ENCODE assay signal across 8 cellular contexts in genomic region chr12:26114720-26115406, GRCh38. TPM values are rescaled to one million over a fixed set of nuclear protein-coding genes. Genes with fewer than 3 reads are reported as not detected.
A peak's percentile ranks its signal among the peaks of the same experiment; 100 is the strongest.
DNase-seq lines count a peak whose midpoint lies in the region; ATAC-seq and FAIRE-seq lines count a peak whose summit lies in the region.

No MANE protein-coding gene starts in this region.

- intact Hi-C loops in right cardiac atrium (cut with DNase I) = no loop called here

- no peak for DNase-seq in HAP-1 (ENCODE audit: low spot score in 2 of 2)
- DNase-seq in activated CD4-positive, alpha-beta memory T cell treated with anti-CD3 and anti-CD28 coated beads, Interleukin-2, amount 10 ng/mL, durations not matched to agents 7 days and 5 days = no peak
- no peak for DNase-seq in right cardiac atrium
- DNase-seq in mucosa of gallbladder (ENCODE audit: low spot score) = no peak
- no peak for DNase-seq in RCC 7860 (ENCODE audit: low spot score)
- no peak for DNase-seq in SK-N-DZ (ENCODE audit: low spot score)
- DNase-seq in NCI-H1694 (lab: John Stamatoyannopoulos, UW) = no peak

- peaks cover 68% of the 10 kb centered on the region for H3K27me3 Mint-ChIP-seq in activated CD4-positive, alpha-beta memory T cell treated with anti-CD3 and anti-CD28 coated beads, Interleukin-2, amount 10 ng/mL, durations not matched to agents 7 days and 5 days

- H3K4me1 ChIP-seq in HAP-1 (peaks cover 14% of the 10 kb centered on the region), right cardiac atrium (ENCODE audit: control insufficient read depth, insufficient read depth, low read length) (peaks cover 4% of the 10 kb centered on the region)

- peak overlapping the region; percentile 96 for H3K27ac ChIP-seq in right cardiac atrium (ENCODE audit: low read length)
- H3K27ac ChIP-seq in skin epidermis = peak overlapping the region in 20 of 21 experiments; percentile 24 to 93 (median 82)

- H3K9me3 Mint-ChIP-seq in activated CD4-positive, alpha-beta memory T cell treated with anti-CD3 and anti-CD28 coated beads, Interleukin-2, amount 10 ng/mL, durations not matched to agents 7 days and 5 days = no peaks in the 10 kb centered on the region

- H3K4me3 ChIP-seq in HAP-1 (peak overlapping the region; percentile 38), right cardiac atrium (ENCODE audit: low read length) (peak overlapping the region; percentile 44), skin epidermis (peak overlapping the region; percentile 28 to 43 (median 37))

- peak overlapping the region; percentile 6 for H3K4me3 Mint-ChIP-seq in activated CD4-positive, alpha-beta memory T cell treated with anti-CD3 and anti-CD28 coated beads, Interleukin-2, amount 10 ng/mL, durations not matched to agents 7 days and 5 days

- H3K9me3 ChIP-seq in HAP-1 = no peaks in the 10 kb centered on the region
- H3K9me3 ChIP-seq in right cardiac atrium (ENCODE audit: control insufficient read depth, low read length) = no peaks in the 10 kb centered on the region

- ATAC-seq in right cardiac atrium = no peak

- no peak for FAIRE-seq in RCC 7860 (lab: Jason Lieb, UNC)

- CTCF ChIA-PET in activated CD4-positive, alpha-beta memory T cell treated with anti-CD3 and anti-CD28 coated beads, Interleukin-2, amount 10 ng/mL, durations not matched to agents 7 days and 5 days (lab: Charles Lee) = interaction anchor here (1.5 to 2.1 kb wide), 3 partner anchors 9 to 537 kb away, joined by 4 to 5 read pairs (median 4); no protein-coding TSS in a partner anchor

- no peaks in the 10 kb centered on the region for H3K36me3 ChIP-seq in HAP-1 (replicated peaks)

- H3K4me1 Mint-ChIP-seq in activated CD4-positive, alpha-beta memory T cell treated with anti-CD3 and anti-CD28 coated beads, Interleukin-2, amount 10 ng/mL, durations not matched to agents 7 days and 5 days = peaks cover 10% of the 10 kb centered on the region

- POLR2A ChIA-PET in activated CD4-positive, alpha-beta memory T cell treated with anti-CD3 and anti-CD28 coated beads, Interleukin-2, amount 10 ng/mL, durations not matched to agents 7 days and 5 days (lab: Charles Lee) = interaction anchor here (1.2 kb wide), 1 partner anchor 9 kb away, joined by 3 read pairs; no protein-coding TSS in a partner anchor

- no peak overlapping the region for H3K27ac Mint-ChIP-seq in activated CD4-positive, alpha-beta memory T cell treated with anti-CD3 and anti-CD28 coated beads, Interleukin-2, amount 10 ng/mL, durations not matched to agents 7 days and 5 days

- WGBS in right cardiac atrium = 32% methylated on average over 13 of the region's 13 CpGs

- H3K27me3 ChIP-seq in HAP-1 (ENCODE audit: low read depth) (no peaks in the 10 kb centered on the region), right cardiac atrium (ENCODE audit: control insufficient read depth, insufficient read depth) (no peaks in the 10 kb centered on the region)

- in situ Hi-C loops in HAP-1 (cut with MboI; ENCODE audit: low sequenced_read_pairs) = loop anchor here (25.0 kb wide), 1 partner anchor 522 kb away; no protein-coding TSS in a partner anchor

- H3K36me3 Mint-ChIP-seq in activated CD4-positive, alpha-beta memory T cell treated with anti-CD3 and anti-CD28 coated beads, Interleukin-2, amount 10 ng/mL, durations not matched to agents 7 days and 5 days (ENCODE audit: low read depth) = no peaks in the 10 kb centered on the region

RNA-seq across cellular contexts. Expression of gene BHLHE41, which starts 10.0 kb away (rescaled TPM):
- not detected for total RNA-seq in activated CD4-positive, alpha-beta memory T cell treated with anti-CD3 and anti-CD28 coated beads, Interleukin-2, amount 10 ng/mL, durations not matched to agents 7 days and 5 days
- total RNA-seq in right cardiac atrium = 10 to 100 TPM; 10.6 to 47.2 (median 31.2) TPM
- polyA plus RNA-seq in right cardiac atrium = 9.1 TPM
- total RNA-seq in mucosa of gallbladder = 99.6 TPM
- not detected in 2 replicates for polyA plus RNA-seq in SK-N-DZ (2014; cell fraction: cytosol; rRNA removed)
- polyA plus RNA-seq in SK-N-DZ (2014; cell fraction: nucleus; rRNA removed) = not detected in 2 replicates

Comparison
In these comparisons a context has a peak if more than half of its experiments do, and no peak if none do; other contexts are left out.
1. RNA of gene BHLHE41, which starts 10.0 kb away (total RNA-seq): 99.6 TPM in mucosa of gallbladder (single experiment) and 10.6 to 47.2 TPM in right cardiac atrium; not detected in activated CD4-positive, alpha-beta memory T cell treated with anti-CD3 and anti-CD28 coated beads, Interleukin-2, amount 10 ng/mL, durations not matched to agents 7 days and 5 days; every median in the first group is over 10 times any median in the second.
2. Peak in every context shown above with its lines, with median percentiles within 50 percentile points of each other: H3K4me3 ChIP-seq.